Comparison of ENCODE assay signal across 9 cellular contexts in the genomic region with DNA sequence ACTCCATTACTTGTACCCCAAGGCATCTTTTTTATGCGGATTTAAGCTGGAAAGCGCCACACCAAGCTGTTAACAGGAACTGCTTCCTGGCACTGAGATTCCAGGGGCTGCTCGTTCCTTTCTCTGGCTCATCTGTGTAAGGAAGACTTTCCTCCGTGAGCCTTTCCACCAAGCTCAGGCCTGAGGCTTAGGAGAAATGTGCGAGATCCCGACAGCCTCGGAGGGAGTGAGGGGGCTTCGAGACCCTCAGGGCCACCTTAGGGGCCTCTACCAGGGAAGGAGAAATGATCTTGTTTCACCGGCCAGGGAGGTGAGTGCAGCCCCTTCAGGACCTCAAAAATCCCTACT. TPM values are rescaled to one million over a fixed set of nuclear protein-coding genes. Genes with fewer than 3 reads are reported as not detected.
DNase-seq lines count a peak whose midpoint lies in the region; ATAC-seq, FAIRE-seq and TF ChIP-seq lines count a peak whose summit lies in the region.
"Had no signal": no experiment of that assay in that cellular context is flagged by ENCODE, and none has a peak within 500 bp of the region (broad histone marks: within the 10 kb centered on the region; RNA-seq: fewer than 3 reads in every experiment).

No MANE protein-coding gene starts in this region.

- peaks cover 0 to 13% (median 5%) of the 10 kb centered on the region in 6 donors for H3K9me3 Mint-ChIP-seq in immature natural killer cell
- H3K9me3 Mint-ChIP-seq in stimulated activated memory B cell treated with anti-CD40 and anti-IgM and Interleukin-4, amounts not matched to agents 10 μg/mL and 1 μg/mL and 100 μg/mL, for 72 hours: peaks cover 2% of the 10 kb centered on the region

- RAD21 ChIA-PET in HCT116 (lab: Charles Lee; ENCODE audit: low non-redundant PET in 1 of 2, low total read pairs in 2 of 2, uncharacterized antibody in 2 of 2, unreplicated experiment in 2 of 2): no interaction called here

- H3K27me3 Mint-ChIP-seq in immature natural killer cell (ENCODE audit: low read depth in 3 of 3): peaks cover 4 to 9% (median 6%) of the 10 kb centered on the region in 3 donors
- H3K27me3 Mint-ChIP-seq in stimulated activated memory B cell treated with anti-CD40 and anti-IgM and Interleukin-4, amounts not matched to agents 10 μg/mL and 1 μg/mL and 100 μg/mL, for 72 hours: peaks cover 20% of the 10 kb centered on the region

- H3K4me1 ChIP-seq in HCT116 (ENCODE audit: control insufficient read depth in 1 of 2, insufficient read depth in 2 of 2, low read length in 2 of 2): peaks cover 0 to 13% of the 10 kb centered on the region in 2 experiments; a peak in 1 of 4 replicates

- FAIRE-seq in D721Med (lab: Jason Lieb, UNC): no peak

- peak; percentile 6 for ATAC-seq in HCT116
- ATAC-seq in stimulated activated memory B cell treated with anti-CD40 and anti-IgM and Interleukin-4, amounts not matched to agents 10 μg/mL and 1 μg/mL and 100 μg/mL, for 72 hours: no peak
- no peak for ATAC-seq in GM18907 (IDR thresholded peaks at IDR 0.05; ENCODE audit: unreplicated experiment)

- BruUV-seq in HCT116 (replicated peaks; lab: Mats Ljungman, UMichigan): no TSS peak

- peaks cover 6 to 14% of the 10 kb centered on the region in 2 experiments; a peak in 2 of 4 replicates for H3K9me3 ChIP-seq in HCT116 (ENCODE audit: control insufficient read depth in 1 of 2, insufficient read depth in 1 of 2, low read depth in 1 of 2, low read length in 2 of 2)
- H3K9me3 ChIP-seq in WERI-Rb-1 (ENCODE audit: severe bottlenecking): peaks cover 7% of the 10 kb centered on the region

- H3K4me1 Mint-ChIP-seq in immature natural killer cell: peaks cover 6 to 8% of the 10 kb centered on the region in 2 donors
- H3K4me1 Mint-ChIP-seq in stimulated activated memory B cell treated with anti-CD40 and anti-IgM and Interleukin-4, amounts not matched to agents 10 μg/mL and 1 μg/mL and 100 μg/mL, for 72 hours: no peaks in the 10 kb centered on the region

- no peaks in the 10 kb centered on the region for H3K27me3 ChIP-seq in HCT116 (ENCODE audit: insufficient read depth, low read length)
- no peaks in the 10 kb centered on the region for H3K27me3 ChIP-seq in WERI-Rb-1 (ENCODE audit: insufficient read depth, low read depth, severe bottlenecking)

- H2AFZ ChIP-seq in HCT116 (ENCODE audit: low read depth, low read length, poor library complexity, severe bottlenecking): no peak overlapping the region

- H3K4me3 ChIP-seq in HCT116 (replicated peaks in 1 of 2; ENCODE audit: low read depth in 1 of 2, low read length in 2 of 2) (peak overlapping the region; percentile 1 to 59; a peak in 1 of 4 replicates), WERI-Rb-1 (ENCODE audit: low read depth, low read length) (peak overlapping the region; percentile 62; the same call in 1 of the 2 replicates), lower leg skin (ENCODE audit: low read depth, poor library complexity, severe bottlenecking) (no peak overlapping the region)

- 21 to 37% methylated on average over 9 of the region's 9 CpGs for WGBS in lower leg skin, 2 donors

- no peak for TF ChIP-seq POLR2A in HCT116 (IDR thresholded peaks at IDR 0.05; ENCODE audit: borderline replicate concordance, extremely low read depth, insufficient read depth, insufficient read length)
- TF ChIP-seq POLR2A in lower leg skin (IDR thresholded peaks at IDR 0.05): no peak

- H4K20me1 ChIP-seq in HCT116 (ENCODE audit: insufficient read depth): no peaks in the 10 kb centered on the region

- no peak for TF ChIP-seq RAD21 in HCT116 (IDR thresholded peaks at IDR 0.05; ENCODE audit: low read depth)

- CTCF ChIA-PET in HCT116 (lab: Charles Lee): interaction anchor here (1.0 to 1.4 kb wide), 3 partner anchors 164 to 412 kb away, joined by 3 to 4 read pairs (median 3); no protein-coding TSS in a partner anchor

- H3K79me2 ChIP-seq in HCT116 (ENCODE audit: insufficient read depth, low read length): no peaks in the 10 kb centered on the region

- no peaks in the 10 kb centered on the region for H3K9me2 ChIP-seq in HCT116 (ENCODE audit: insufficient read depth)

- no peak for TF ChIP-seq CTCF in HCT116 (IDR thresholded peaks at IDR 0.05 in 2 of 3, conservative IDR thresholded peaks at IDR 0.05 in 1 of 3; ENCODE audit: borderline replicate concordance in 1 of 3, insufficient read depth in 1 of 3, low read depth in 2 of 3, low read length in 2 of 3)
- no peak for TF ChIP-seq CTCF in WERI-Rb-1 (IDR thresholded peaks at IDR 0.05; ENCODE audit: low read depth, low read length)
- no peak for TF ChIP-seq CTCF in lower leg skin (IDR thresholded peaks at IDR 0.05)
- no peak for TF ChIP-seq CTCF in D721Med (IDR thresholded peaks at IDR 0.05; ENCODE audit: insufficient read depth, missing control alignments)

- H3K27ac ChIP-seq in HCT116 (ENCODE audit: low read depth, low read length) (no peak overlapping the region; the same call in 1 of the 2 replicates), WERI-Rb-1 (peak overlapping the region; percentile 38; the same call in 1 of the 2 replicates)

- peak overlapping the region; percentile 88 for H3K4me2 ChIP-seq in HCT116 (ENCODE audit: low read length)

- H3K9ac ChIP-seq in HCT116 (ENCODE audit: low read length): peak overlapping the region; percentile 17; the same call in 1 of the 2 replicates

- DNase-seq in HCT116 (ENCODE audit: low read depth, low spot score) (no peak), WERI-Rb-1 (no peak), immature natural killer cell (no peak), lower leg skin (ENCODE audit: low spot score in 2 of 2) (no peak), NCI-H1048 (lab: John Stamatoyannopoulos, UW) (no peak), D721Med (ENCODE audit: insufficient read length, low spot score) (no peak)

- no peaks in the 10 kb centered on the region for H3K36me3 ChIP-seq in HCT116 (ENCODE audit: control insufficient read depth in 1 of 2, insufficient read depth in 2 of 2, low read length in 2 of 2)
- H3K36me3 ChIP-seq in WERI-Rb-1: no peaks in the 10 kb centered on the region

- POLR2A ChIA-PET in HCT116 (lab: Charles Lee): no interaction called here

- peak overlapping the region; percentile 18 to 71 (median 62) for H3K4me3 Mint-ChIP-seq in immature natural killer cell
- H3K4me3 Mint-ChIP-seq in stimulated activated memory B cell treated with anti-CD40 and anti-IgM and Interleukin-4, amounts not matched to agents 10 μg/mL and 1 μg/mL and 100 μg/mL, for 72 hours: peak overlapping the region; percentile 57

- intact Hi-C loops in HCT116 (cut with micrococcal nuclease): loop anchor here (1.0 to 5.0 kb wide), 3 partner anchors 115 to 308 kb away; no protein-coding TSS in a partner anchor
- intact Hi-C loops in lower leg skin (cut with DNase I; ENCODE audit: low total_unique reads): no loop called here

- peaks cover 3 to 5% (median 3%) of the 10 kb centered on the region in 3 donors for H3K36me3 Mint-ChIP-seq in immature natural killer cell
- peaks cover 7% of the 10 kb centered on the region for H3K36me3 Mint-ChIP-seq in stimulated activated memory B cell treated with anti-CD40 and anti-IgM and Interleukin-4, amounts not matched to agents 10 μg/mL and 1 μg/mL and 100 μg/mL, for 72 hours

- H3K27ac Mint-ChIP-seq in immature natural killer cell: peak overlapping the region in 2 of 6 donors; percentile 45 to 64
- H3K27ac Mint-ChIP-seq in stimulated activated memory B cell treated with anti-CD40 and anti-IgM and Interleukin-4, amounts not matched to agents 10 μg/mL and 1 μg/mL and 100 μg/mL, for 72 hours: peak overlapping the region; percentile 58

TF ChIP-seq in HCT116, 20 proteins besides CTCF, POLR2A, EP300 and RAD21:
- TF ChIP-seq ZFX (IDR thresholded peaks at IDR 0.05) (no peak), CBX3 (IDR thresholded peaks at IDR 0.05; ENCODE audit: low read depth) (no peak), EGR1 (IDR thresholded peaks at IDR 0.05; ENCODE audit: low read depth) (no peak), CEBPB (IDR thresholded peaks at IDR 0.05; ENCODE audit: low read depth) (no peak), JUND (IDR thresholded peaks at IDR 0.05) (no peak)
TF ChIP-seq in HCT116: peak in this region for 0.

RNA-seq across cellular contexts. Expression of a gene that starts 17.1 kb away (rescaled TPM):
- total RNA-seq in HCT116 (2021; ENCODE audit: unreplicated experiment) (6.1 TPM), lower leg skin (1 to 10 TPM; 1.2 to 2.6 (median 1.8) TPM)
- polyA plus RNA-seq in HCT116 (2012): 4.7 and 5.1 TPM in 2 replicates
- polyA plus RNA-seq in immature natural killer cell: 1 to 10 TPM; 5.8 to 8.9 (median 7.8) TPM
- total RNA-seq: LHCN-M2 had no signal

RNA-seq across cellular contexts. Expression of a gene that starts 51.7 kb away (rescaled TPM):
- total RNA-seq in HCT116 (2021; ENCODE audit: unreplicated experiment): 1,077 TPM
- polyA plus RNA-seq in HCT116 (2012): 595 and 601 TPM in 2 replicates
- polyA plus RNA-seq in immature natural killer cell: 100 to 1,000 TPM; 110 to 602 (median 239) TPM
- total RNA-seq in lower leg skin: 100 to 1,000 TPM in 3 of 4 donors, 10 to 100 TPM in 1; 82.4 to 145 (median 115) TPM
